ENCODE assay signal across 8 cellular contexts in the genomic region with DNA sequence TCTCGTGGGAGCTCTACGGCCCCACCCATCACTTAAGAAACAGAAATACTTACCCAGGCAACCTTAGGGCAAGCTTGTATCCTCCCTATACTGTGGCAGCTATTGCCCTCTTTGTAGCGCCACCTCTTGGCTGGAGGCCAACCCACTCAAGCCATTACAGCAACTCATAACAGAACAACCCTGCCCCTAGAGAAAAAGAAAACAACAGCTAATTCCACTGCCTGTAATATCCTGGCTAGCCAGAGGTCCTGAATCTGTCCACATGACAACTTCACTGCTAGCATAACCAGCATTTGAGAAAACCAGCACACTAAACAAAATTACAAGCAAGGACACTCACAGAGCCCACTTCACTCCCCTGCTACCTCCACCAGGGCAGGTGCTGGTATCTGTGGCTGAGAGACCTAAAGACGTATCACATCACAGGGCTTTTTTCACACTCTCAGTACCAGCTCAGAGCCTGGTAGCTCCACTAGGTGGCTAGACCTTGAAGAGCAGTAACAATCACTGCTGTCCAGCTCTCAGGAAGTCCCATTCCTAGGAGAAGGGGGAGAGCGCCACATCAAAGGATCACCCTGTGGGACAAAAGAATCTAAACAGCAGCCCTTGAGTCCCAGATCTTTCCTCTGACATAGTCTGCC. TPM values are rescaled to one million over a fixed set of nuclear protein-coding genes. Genes with fewer than 3 reads are reported as not detected.
DNase-seq lines count a peak whose midpoint lies in the region; ATAC-seq and TF ChIP-seq lines count a peak whose summit lies in the region.

No MANE protein-coding gene starts in this region.

- 57 to 75% methylated on average over 5 of the region's 5 CpGs for WGBS in lung, 2 donors

- no peak overlapping the region for H3K27ac ChIP-seq in lung (ENCODE audit: low read depth in 1 of 2, low read length in 1 of 2)

- no peak overlapping the region for H3K27ac Mint-ChIP-seq in activated naive CD8-positive, alpha-beta T cell treated with anti-CD3 and anti-CD28 coated beads for 36 hours

- peak; percentile 59 for ATAC-seq in HG03378 (IDR thresholded peaks at IDR 0.05; ENCODE audit: unreplicated experiment)
- peak; percentile 58 for ATAC-seq in lung (ENCODE audit: insufficient read depth, low FRiP score)
- ATAC-seq in HG03139 (IDR thresholded peaks at IDR 0.05; ENCODE audit: unreplicated experiment) = no peak

- H3K36me3 Mint-ChIP-seq in activated naive CD8-positive, alpha-beta T cell treated with anti-CD3 and anti-CD28 coated beads for 36 hours = peaks cover 33% of the 10 kb centered on the region

- H3K4me1 ChIP-seq in lung (ENCODE audit: control insufficient read depth in 2 of 2, insufficient read depth in 2 of 2, low read length in 2 of 2) = peaks cover 0 to 3% of the 10 kb centered on the region in 2 donors

- no peak for TF ChIP-seq CTCF in lung (IDR thresholded peaks at IDR 0.05; ENCODE audit: control extremely low read depth, extremely low read depth)

- peaks cover 24% of the 10 kb centered on the region for H3K9me3 Mint-ChIP-seq in activated naive CD8-positive, alpha-beta T cell treated with anti-CD3 and anti-CD28 coated beads for 36 hours

- H3K4me3 Mint-ChIP-seq in activated naive CD8-positive, alpha-beta T cell treated with anti-CD3 and anti-CD28 coated beads for 36 hours = no peak overlapping the region

- DNase-seq in EL (peak; percentile 37), lung (ENCODE audit: low spot score) (peak; percentile 78), NCI-H2196 (lab: John Stamatoyannopoulos, UW; ENCODE audit: unreplicated experiment) (no peak), GDM1 (lab: John Stamatoyannopoulos, UW) (no peak)
- peak; percentile 18 for DNase-seq in activated naive CD8-positive, alpha-beta T cell treated with anti-CD3 and anti-CD28 coated beads for 36 hours
- DNase-seq in stimulated activated naive CD4-positive, alpha-beta T cell (lab: John Stamatoyannopoulos, UW) = no peak

- no peaks in the 10 kb centered on the region for H3K27me3 Mint-ChIP-seq in activated naive CD8-positive, alpha-beta T cell treated with anti-CD3 and anti-CD28 coated beads for 36 hours

- peaks cover 7 to 9% of the 10 kb centered on the region in 2 donors for H3K36me3 ChIP-seq in lung (ENCODE audit: control insufficient read depth in 2 of 2, insufficient read depth in 2 of 2, low read length in 2 of 2)

- H3K4me1 Mint-ChIP-seq in activated naive CD8-positive, alpha-beta T cell treated with anti-CD3 and anti-CD28 coated beads for 36 hours = no peaks in the 10 kb centered on the region

- H3K9me3 ChIP-seq in lung (ENCODE audit: control insufficient read depth in 2 of 2, insufficient read depth in 1 of 2, low read length in 1 of 2) = no peaks in the 10 kb centered on the region

- H3K27me3 ChIP-seq in lung (ENCODE audit: control insufficient read depth, insufficient read depth) = no peaks in the 10 kb centered on the region

- no peak overlapping the region for H3K4me3 ChIP-seq in lung

RNA-seq across cellular contexts. Expression of gene MX1, which starts 14.5 kb away (rescaled TPM):
- 100 to 1,000 TPM; 108 to 109 TPM for total RNA-seq in activated naive CD8-positive, alpha-beta T cell treated with anti-CD3 and anti-CD28 coated beads for 36 hours
- total RNA-seq in lung = 10 to 100 TPM; 22.7 to 39.9 TPM
- 10 to 100 TPM; 18.9 to 43.5 TPM for polyA plus RNA-seq in lung

RNA-seq across cellular contexts. Expression of gene MX2, which starts 49.7 kb away (rescaled TPM):
- total RNA-seq in activated naive CD8-positive, alpha-beta T cell treated with anti-CD3 and anti-CD28 coated beads for 36 hours = 10 to 100 TPM; 30.2 to 31.3 TPM
- 10 to 100 TPM in 1 of 2 donors, 1 to 10 TPM in 1; 5.9 to 12.8 TPM for total RNA-seq in lung
- polyA plus RNA-seq in lung = 10 to 100 TPM in 1 of 2 donors, 1 to 10 TPM in 1; 4.2 to 33.4 TPM

Comparison
In these comparisons a context has a peak if more than half of its experiments do, and no peak if none do; other contexts are left out.
1. DNase-seq: peak in EL (single experiment), activated naive CD8-positive, alpha-beta T cell treated with anti-CD3 and anti-CD28 coated beads for 36 hours (single experiment) and lung (single experiment); none in stimulated activated naive CD4-positive, alpha-beta T cell (0 of 6), NCI-H2196 (single experiment) and GDM1 (single experiment).